Comparison of ENCODE assay signal across 9 cellular contexts in genomic region chr22:17846326-17846992, GRCh38.
DNase-seq lines count a peak whose midpoint lies in the region; ATAC-seq and TF ChIP-seq lines count a peak whose summit lies in the region.
"Had no signal": no experiment of that assay in that cellular context is flagged by ENCODE, and none has a peak within 500 bp of the region (broad histone marks: within the 10 kb centered on the region; RNA-seq: fewer than 3 reads in every experiment).

No MANE protein-coding gene starts in this region.

- H3K27ac ChIP-seq in adrenal gland (peak overlapping the region in 2 of 5 donors; percentile 58 to 59), gastroesophageal sphincter (peak overlapping the region; percentile 89 to 99 (median 90)), neuronal stem cell (replicated peaks; ENCODE audit: low read length) (no peak overlapping the region), tibial nerve (peak overlapping the region; percentile 12 to 79 (median 36)), SJCRH30 (no peak overlapping the region)

- WGBS in adrenal gland, 4 donors, result 52 to 82% (median 66%) methylated on average over 9 to 13 of the region's 13 CpGs
- 25 to 67% methylated on average over 1 to 5 of the region's 13 CpGs for WGBS in gastroesophageal sphincter (ENCODE audit: low coverage in 1 of 2), 2 donors
- WGBS in neuronal stem cell (ENCODE audit: extremely low coverage in 2 of 2, insufficient read length in 2 of 2, insufficient replicate concordance in 1 of 2), 2 donors, result no CpG with 5 or more reads among the region's 13 CpGs
- 40 to 49% methylated on average over 13 of the region's 13 CpGs for WGBS in tibial nerve, 2 donors

- H3K36me3 ChIP-seq in adrenal gland (replicated peaks in 1 of 2) (peaks cover 0 to 2% of the 10 kb centered on the region in 2 donors), gastroesophageal sphincter (peaks cover 0 to 8% of the 10 kb centered on the region in 2 donors), neuronal stem cell (replicated peaks in 1 of 2; ENCODE audit: control insufficient read depth in 2 of 2, insufficient read depth in 2 of 2, low read length in 2 of 2) (peaks cover 0 to 1% of the 10 kb centered on the region in 2 donors), tibial nerve (peaks cover 0 to 17% (median 0%) of the 10 kb centered on the region in 3 donors), SJCRH30 (no peaks in the 10 kb centered on the region)

- H3K4me1 ChIP-seq in adrenal gland (replicated peaks in 1 of 2) (peaks cover 0 to 34% of the 10 kb centered on the region in 2 donors), gastroesophageal sphincter (peaks cover 3 to 91% (median 29%) of the 10 kb centered on the region in 3 donors), neuronal stem cell (ENCODE audit: control insufficient read depth in 2 of 2, insufficient read depth in 1 of 2, low read depth in 1 of 2, low read length in 2 of 2) (peaks cover 0 to 11% of the 10 kb centered on the region in 2 donors), tibial nerve (peaks cover 0 to 67% (median 18%) of the 10 kb centered on the region in 4 donors), SJCRH30 (peaks cover 4% of the 10 kb centered on the region; the same call in 1 of the 2 replicates)

- no peak for TF ChIP-seq CTCF in adrenal gland (IDR thresholded peaks at IDR 0.05)
- TF ChIP-seq CTCF in gastroesophageal sphincter (IDR thresholded peaks at IDR 0.05), result no peak
- no peak for TF ChIP-seq CTCF in tibial nerve (IDR thresholded peaks at IDR 0.05)

- peak overlapping the region; percentile 9 for H3K23ac ChIP-seq in neuronal stem cell (ENCODE audit: low read depth, low read length, poor library complexity)

- DNase-seq in adrenal gland, result peak in 4 of 7 donors; percentile 21 to 59 (median 28)
- no peak for DNase-seq in neuronal stem cell (ENCODE audit: low spot score)
- DNase-seq in tibial nerve (ENCODE audit: low spot score in 2 of 2), result peak in 1 of 2 donors; percentile 8
- DNase-seq in SJCRH30, result no peak
- DNase-seq in cerebellum (ENCODE audit: low spot score), result no peak
- DNase-seq: NCI-H2029 treated with DMSO at 0.1 percent for 48 hours, PC-3 had no signal

- no peak overlapping the region for H3K18ac ChIP-seq in neuronal stem cell (ENCODE audit: low read length)

- no peak overlapping the region for H4K91ac ChIP-seq in neuronal stem cell (ENCODE audit: low read depth, low read length, poor library complexity)

- H4K8ac ChIP-seq in neuronal stem cell (ENCODE audit: low read depth, low read length), result no peak overlapping the region

- TF ChIP-seq EP300 in gastroesophageal sphincter (IDR thresholded peaks at IDR 0.05), result no peak
- peak in 1 of 2 donors; percentile 30 for TF ChIP-seq EP300 in tibial nerve (IDR thresholded peaks at IDR 0.05)

- no peak overlapping the region for H2BK120ac ChIP-seq in neuronal stem cell (ENCODE audit: low read depth, low read length)

- H3K79me1 ChIP-seq in neuronal stem cell (ENCODE audit: low read depth, low read length), result no peaks in the 10 kb centered on the region

- H3K9ac ChIP-seq in neuronal stem cell (ENCODE audit: low read depth, low read length, poor library complexity), result no peak overlapping the region

- TF ChIP-seq POLR2A in adrenal gland (IDR thresholded peaks at IDR 0.05) (no peak), gastroesophageal sphincter (IDR thresholded peaks at IDR 0.05) (peak in 1 of 2 donors; percentile 24), tibial nerve (IDR thresholded peaks at IDR 0.05) (no peak)

- H3K9me3 ChIP-seq in adrenal gland (replicated peaks in 1 of 3) (no peaks in the 10 kb centered on the region), gastroesophageal sphincter (no peaks in the 10 kb centered on the region), neuronal stem cell (replicated peaks in 1 of 2; ENCODE audit: control insufficient read depth in 2 of 2, insufficient read depth in 1 of 2, low read depth in 1 of 2, low read length in 2 of 2) (no peaks in the 10 kb centered on the region), tibial nerve (no peaks in the 10 kb centered on the region), SJCRH30 (replicated peaks) (no peaks in the 10 kb centered on the region)

- intact Hi-C loops in adrenal gland (cut with DNase I), result no loop called here

- H3K4me3 ChIP-seq in adrenal gland, result no peak overlapping the region
- peak overlapping the region in 1 of 2 donors; percentile 28 for H3K4me3 ChIP-seq in gastroesophageal sphincter
- no peak overlapping the region for H3K4me3 ChIP-seq in neuronal stem cell (ENCODE audit: low read length in 2 of 2)
- H3K4me3 ChIP-seq in tibial nerve, result no peak overlapping the region
- no peak overlapping the region for H3K4me3 ChIP-seq in SJCRH30

- H2AFZ ChIP-seq in neuronal stem cell (ENCODE audit: low read length), result no peak overlapping the region

- no peak overlapping the region for H2BK12ac ChIP-seq in neuronal stem cell (ENCODE audit: low read length)

- no peak overlapping the region for H2AK5ac ChIP-seq in neuronal stem cell (ENCODE audit: low read depth, low read length)

- H2BK5ac ChIP-seq in neuronal stem cell (ENCODE audit: low read length), result peak overlapping the region; percentile 19

- no peak overlapping the region for H3K4me2 ChIP-seq in neuronal stem cell (ENCODE audit: insufficient read depth, low read length, poor library complexity, severe bottlenecking)

- ATAC-seq in gastroesophageal sphincter (peak; percentile 81), GM21825 (IDR thresholded peaks at IDR 0.05; ENCODE audit: unreplicated experiment) (no peak)
- ATAC-seq: PC-3 had no signal

- H3K4ac ChIP-seq in neuronal stem cell (ENCODE audit: low read length), result no peak overlapping the region

- H3K27me3 ChIP-seq in adrenal gland (no peaks in the 10 kb centered on the region), gastroesophageal sphincter (no peaks in the 10 kb centered on the region), neuronal stem cell (ENCODE audit: control insufficient read depth in 3 of 3, insufficient read depth in 3 of 3, low read depth in 1 of 3, low read length in 3 of 3) (no peaks in the 10 kb centered on the region), tibial nerve (no peaks in the 10 kb centered on the region), SJCRH30 (no peaks in the 10 kb centered on the region)

- no peak overlapping the region for H2BK15ac ChIP-seq in neuronal stem cell (ENCODE audit: low read length)

- no peak overlapping the region for H3K14ac ChIP-seq in neuronal stem cell (ENCODE audit: low read length)

Comparison
In these comparisons a context has a peak if more than half of its experiments do, and no peak if none do; other contexts are left out.
1. DNase-seq: peak in adrenal gland (4 of 7); none in neuronal stem cell (single experiment), SJCRH30 (0 of 2) and cerebellum (single experiment).
2. H3K27ac ChIP-seq: peak in gastroesophageal sphincter (4 of 4) and tibial nerve (4 of 4); none in neuronal stem cell (single experiment) and SJCRH30 (single experiment).